ENCODE assay signal across 23 cellular contexts in genomic region chr20:32251470-32251869, GRCh38. TPM values are rescaled to one million over a fixed set of nuclear protein-coding genes. Genes with fewer than 3 reads are reported as not detected.
A peak's percentile ranks its signal among the peaks of the same experiment; 100 is the strongest.
DNase-seq lines count a peak whose midpoint lies in the region; ATAC-seq and TF ChIP-seq lines count a peak whose summit lies in the region.
"Had no signal": no experiment of that assay in that cellular context is flagged by ENCODE, and none has a peak within 500 bp of the region (broad histone marks: within the 10 kb centered on the region; RNA-seq: fewer than 3 reads in every experiment).

No MANE protein-coding gene starts in this region.

- peaks cover 5% of the 10 kb centered on the region for H3K36me3 Mint-ChIP-seq in activated CD8-positive, alpha-beta memory T cell treated with anti-CD3 and anti-CD28 coated beads, Interleukin-2, amount 10 ng/mL, durations not matched to agents 7 days and 5 days
- H3K36me3 Mint-ChIP-seq in GM23338 (ENCODE audit: low read depth), result no peaks in the 10 kb centered on the region
- H3K36me3 Mint-ChIP-seq in activated T-cell treated with anti-CD3 and anti-CD28 coated beads, Interleukin-2, amount 50 U/mL, for 72 hours (ENCODE audit: insufficient read depth in 2 of 2), result peaks cover 3 to 8% of the 10 kb centered on the region in 2 donors
- H3K36me3 Mint-ChIP-seq in naive thymus-derived CD8-positive, alpha-beta T cell, result peaks cover 0 to 4% (median 3%) of the 10 kb centered on the region in 3 donors
- H3K36me3 Mint-ChIP-seq: IgD-negative memory B cell had no signal

- no peaks in the 10 kb centered on the region for H3K27me3 Mint-ChIP-seq in activated CD8-positive, alpha-beta memory T cell treated with anti-CD3 and anti-CD28 coated beads, Interleukin-2, amount 10 ng/mL, durations not matched to agents 7 days and 5 days
- peaks cover 1% of the 10 kb centered on the region for H3K27me3 Mint-ChIP-seq in GM23338 (ENCODE audit: insufficient read depth, low read depth, poor library complexity)
- no peaks in the 10 kb centered on the region for H3K27me3 Mint-ChIP-seq in activated T-cell treated with anti-CD3 and anti-CD28 coated beads, Interleukin-2, amount 50 U/mL, for 72 hours (ENCODE audit: low read depth)
- no peaks in the 10 kb centered on the region for H3K27me3 Mint-ChIP-seq in naive thymus-derived CD8-positive, alpha-beta T cell

- H3K4me3 Mint-ChIP-seq in activated CD8-positive, alpha-beta memory T cell treated with anti-CD3 and anti-CD28 coated beads, Interleukin-2, amount 10 ng/mL, durations not matched to agents 7 days and 5 days, result no peak overlapping the region
- H3K4me3 Mint-ChIP-seq in GM23338, result no peak overlapping the region
- H3K4me3 Mint-ChIP-seq in activated T-cell treated with anti-CD3 and anti-CD28 coated beads, Interleukin-2, amount 50 U/mL, for 72 hours, result peak overlapping the region; percentile 65 to 87
- peak overlapping the region in 5 of 10 donors; percentile 9 to 61 (median 34) for H3K4me3 Mint-ChIP-seq in naive thymus-derived CD8-positive, alpha-beta T cell
- H3K4me3 Mint-ChIP-seq: IgD-negative memory B cell had no signal

- no peaks in the 10 kb centered on the region for H3K9me3 Mint-ChIP-seq in activated CD8-positive, alpha-beta memory T cell treated with anti-CD3 and anti-CD28 coated beads, Interleukin-2, amount 10 ng/mL, durations not matched to agents 7 days and 5 days (ENCODE audit: low read depth)
- no peaks in the 10 kb centered on the region for H3K9me3 Mint-ChIP-seq in GM23338
- peaks cover 0 to 5% of the 10 kb centered on the region in 2 donors for H3K9me3 Mint-ChIP-seq in activated T-cell treated with anti-CD3 and anti-CD28 coated beads, Interleukin-2, amount 50 U/mL, for 72 hours
- H3K9me3 Mint-ChIP-seq in naive thymus-derived CD8-positive, alpha-beta T cell, result peaks cover 0 to 3% (median 0%) of the 10 kb centered on the region in 9 donors

- TF ChIP-seq CTCF in GM23338 (conservative IDR thresholded peaks at IDR 0.05; ENCODE audit: low read depth in 2 of 2), result no peak

- peaks cover 36% of the 10 kb centered on the region for H3K4me1 Mint-ChIP-seq in activated CD8-positive, alpha-beta memory T cell treated with anti-CD3 and anti-CD28 coated beads, Interleukin-2, amount 10 ng/mL, durations not matched to agents 7 days and 5 days
- no peaks in the 10 kb centered on the region for H3K4me1 Mint-ChIP-seq in GM23338
- H3K4me1 Mint-ChIP-seq in activated T-cell treated with anti-CD3 and anti-CD28 coated beads, Interleukin-2, amount 50 U/mL, for 72 hours (ENCODE audit: low read depth), result peaks cover 88% of the 10 kb centered on the region
- H3K4me1 Mint-ChIP-seq in naive thymus-derived CD8-positive, alpha-beta T cell, result peaks cover 11 to 36% (median 29%) of the 10 kb centered on the region in 4 donors

- H3K27me3 ChIP-seq in GM23338 (ENCODE audit: insufficient read depth), result no peaks in the 10 kb centered on the region
- H3K27me3 ChIP-seq: BLaER1, dorsolateral prefrontal cortex, heart left ventricle had no signal

- H4K20me1 ChIP-seq in GM23338 (replicated peaks; ENCODE audit: insufficient read depth), result no peaks in the 10 kb centered on the region; the same call in 1 of the 2 replicates
- H4K20me1 ChIP-seq: BLaER1 had no signal

- peak overlapping the region; percentile 63 for H2AFZ ChIP-seq in GM23338

- H3K79me2 ChIP-seq in GM23338 (replicated peaks; ENCODE audit: insufficient read depth), result no peaks in the 10 kb centered on the region

- H3K27ac ChIP-seq in GM23338 (ENCODE audit: low read depth), result no peak overlapping the region
- H3K27ac ChIP-seq: BLaER1, heart left ventricle had no signal

- no peak for DNase-seq in activated CD8-positive, alpha-beta memory T cell treated with anti-CD3 and anti-CD28 coated beads, Interleukin-2, amount 10 ng/mL, durations not matched to agents 7 days and 5 days
- no peak for DNase-seq in activated CD8-positive, alpha-beta memory T cell treated with anti-CD3 and anti-CD28 coated beads, Interleukin-2, amount 50 U/mL, for 4 hours
- DNase-seq in GM23338 (ENCODE audit: low spot score), result no peak
- peak in 1 of 2 donors; percentile 20 for DNase-seq in activated T-cell treated with anti-CD3 and anti-CD28 coated beads, Interleukin-2, amount 50 U/mL, for 72 hours
- DNase-seq in naive thymus-derived CD8-positive, alpha-beta T cell, result no peak
- no peak for DNase-seq in RPMI8226
- DNase-seq: ACHN; activated gamma-delta T cell treated with Interleukin-2 at 50 U/mL for 16 hours; central memory CD4-positive, alpha-beta T cell; dorsolateral prefrontal cortex; EL; heart left ventricle; left colon; mesendoderm; NCI-H1105 treated with DMSO at 0.1 percent for 48 hours; NCI-H2081 treated with DMSO at 0.1 percent for 48 hours; OCI-M1; SHP77; SW 1271 had no signal

- CTCF ChIA-PET in activated CD8-positive, alpha-beta memory T cell treated with anti-CD3 and anti-CD28 coated beads, Interleukin-2, amount 10 ng/mL, durations not matched to agents 7 days and 5 days (lab: Charles Lee), result no interaction called here

- no peaks in the 10 kb centered on the region for H3K36me3 ChIP-seq in GM23338 (ENCODE audit: insufficient read depth)
- H3K36me3 ChIP-seq: BLaER1, heart left ventricle had no signal

- no peak overlapping the region for H3K4me2 ChIP-seq in GM23338
- H3K4me2 ChIP-seq: BLaER1 had no signal

- H3K4me1 ChIP-seq in GM23338 (ENCODE audit: insufficient read depth), result no peaks in the 10 kb centered on the region
- H3K4me1 ChIP-seq: heart left ventricle had no signal

- H3F3A ChIP-seq in GM23338 (replicated peaks; ENCODE audit: low read depth), result 0 out of 2 replicates have a peak, but pooled peaks cover 2% of the 10 kb centered on the region

- no peaks in the 10 kb centered on the region for H3K9me2 ChIP-seq in GM23338 (ENCODE audit: insufficient read depth)

- POLR2A ChIA-PET in naive thymus-derived CD8-positive, alpha-beta T cell (lab: Charles Lee), result interaction anchor here (0.7 kb wide), 1 partner anchor 46 kb away, joined by 6 read pairs; no protein-coding TSS in a partner anchor

- H3K27ac Mint-ChIP-seq in activated CD8-positive, alpha-beta memory T cell treated with anti-CD3 and anti-CD28 coated beads, Interleukin-2, amount 10 ng/mL, durations not matched to agents 7 days and 5 days, result peak overlapping the region; percentile 56
- no peak overlapping the region for H3K27ac Mint-ChIP-seq in GM23338
- H3K27ac Mint-ChIP-seq in activated T-cell treated with anti-CD3 and anti-CD28 coated beads, Interleukin-2, amount 50 U/mL, for 72 hours, result peak overlapping the region; percentile 17
- H3K27ac Mint-ChIP-seq in naive thymus-derived CD8-positive, alpha-beta T cell, result peak overlapping the region in 9 of 10 donors; percentile 9 to 93 (median 85)
- H3K27ac Mint-ChIP-seq: IgD-negative memory B cell had no signal

- ATAC-seq in activated CD8-positive, alpha-beta memory T cell treated with anti-CD3 and anti-CD28 coated beads, Interleukin-2, amount 10 ng/mL, durations not matched to agents 7 days and 5 days, result no peak
- no peak for ATAC-seq in GM23338
- ATAC-seq in activated T-cell treated with anti-CD3 and anti-CD28 coated beads, Interleukin-2, amount 50 U/mL, for 72 hours (replicated peaks in 1 of 2), result no peak
- no peak for ATAC-seq in naive thymus-derived CD8-positive, alpha-beta T cell
- no peak for ATAC-seq in GM21529 (IDR thresholded peaks at IDR 0.05; ENCODE audit: unreplicated experiment)
- ATAC-seq in activated CD4-positive, CD25-positive, alpha-beta regulatory T cell treated with anti-CD3 and anti-CD28 coated beads, Interleukin-2, amount 50 U/mL, for 24 hours, result no peak
- ATAC-seq: heart left ventricle, left colon had no signal

- no peak overlapping the region for H3K4me3 ChIP-seq in GM23338
- H3K4me3 ChIP-seq: BLaER1, dorsolateral prefrontal cortex, heart left ventricle had no signal

TF ChIP-seq in GM23338, 12 proteins besides CTCF, POLR2A, EP300 and RAD21 (continues in another document):
- TF ChIP-seq CREB1 (CRISPR knock-in tag; IDR thresholded peaks at IDR 0.05; ENCODE audit: low read depth), result no peak
- no peak for TF ChIP-seq JUNB (IDR thresholded peaks at IDR 0.05; ENCODE audit: unreplicated experiment)
- TF ChIP-seq EZH2phosphoT487 (IDR thresholded peaks at IDR 0.05; ENCODE audit: unreplicated experiment), result no peak
- no peak for TF ChIP-seq ZNF114 (CRISPR knock-in tag; IDR thresholded peaks at IDR 0.05)

RNA-seq across cellular contexts. Expression of gene KIF3B, which starts 26.0 kb away (rescaled TPM):
- 10 to 100 TPM; 19.9 to 26.0 TPM for total RNA-seq in activated CD8-positive, alpha-beta memory T cell treated with anti-CD3 and anti-CD28 coated beads, Interleukin-2, amount 10 ng/mL, durations not matched to agents 7 days and 5 days
- 22.8 and 23.6 TPM in 2 replicates for total RNA-seq in GM23338 (2014; rRNA removed; shearing (Covaris generic))
- polyA plus RNA-seq in GM23338 (2016; fragmentation: Nextera tagmentation; extraction: Ambion mirVana), result 6.1 TPM in 2 replicates
- total RNA-seq in activated T-cell treated with anti-CD3 and anti-CD28 coated beads, Interleukin-2, amount 50 U/mL, for 72 hours, result 10 to 100 TPM; 30.3 to 37.9 TPM
- 10 to 100 TPM in 1 of 2 experiments, 1 to 10 TPM in 1; 9.5 to 11.4 TPM for total RNA-seq in naive thymus-derived CD8-positive, alpha-beta T cell
- 1 to 10 TPM; 2.2 to 3.2 (median 2.2) TPM for polyA plus RNA-seq in naive thymus-derived CD8-positive, alpha-beta T cell

RNA-seq across cellular contexts. Expression of gene POFUT1, which starts 43.8 kb away (rescaled TPM):
- total RNA-seq in activated CD8-positive, alpha-beta memory T cell treated with anti-CD3 and anti-CD28 coated beads, Interleukin-2, amount 10 ng/mL, durations not matched to agents 7 days and 5 days, result 10 to 100 TPM; 31.1 to 34.0 TPM
- total RNA-seq in GM23338 (2014; rRNA removed; shearing (Covaris generic)), result 34.0 and 34.8 TPM in 2 replicates
- polyA plus RNA-seq in GM23338 (2016; fragmentation: Nextera tagmentation; extraction: Ambion mirVana), result 9.3 and 10.3 TPM in 2 replicates
- total RNA-seq in activated T-cell treated with anti-CD3 and anti-CD28 coated beads, Interleukin-2, amount 50 U/mL, for 72 hours, result 10 to 100 TPM; 59.7 to 63.2 TPM
- 10 to 100 TPM; 15.4 to 21.8 TPM for total RNA-seq in naive thymus-derived CD8-positive, alpha-beta T cell
- 10 to 100 TPM; 10.7 to 15.0 (median 12.2) TPM for polyA plus RNA-seq in naive thymus-derived CD8-positive, alpha-beta T cell

RNA-seq across cellular contexts. Expression of gene PLAGL2, which starts 43.9 kb away (rescaled TPM):
- total RNA-seq in activated CD8-positive, alpha-beta memory T cell treated with anti-CD3 and anti-CD28 coated beads, Interleukin-2, amount 10 ng/mL, durations not matched to agents 7 days and 5 days, result 10 to 100 TPM; 26.3 to 41.4 TPM
- 28.2 and 32.0 TPM in 2 replicates for total RNA-seq in GM23338 (2014; rRNA removed; shearing (Covaris generic))
- 13.2 and 14.1 TPM in 2 replicates for polyA plus RNA-seq in GM23338 (2016; fragmentation: Nextera tagmentation; extraction: Ambion mirVana)
- 100 to 1,000 TPM in 1 of 2 donors, 10 to 100 TPM in 1; 98.8 to 107 TPM for total RNA-seq in activated T-cell treated with anti-CD3 and anti-CD28 coated beads, Interleukin-2, amount 50 U/mL, for 72 hours
- 10 to 100 TPM; 12.9 to 14.5 TPM for total RNA-seq in naive thymus-derived CD8-positive, alpha-beta T cell
- polyA plus RNA-seq in naive thymus-derived CD8-positive, alpha-beta T cell, result 1 to 10 TPM; 1.2 to 4.2 (median 2.5) TPM

Comparison
In these comparisons a context has a peak if more than half of its experiments do, and no peak if none do; other contexts are left out.
1. H3K4me3 Mint-ChIP-seq: peak in activated T-cell treated with anti-CD3 and anti-CD28 coated beads, Interleukin-2, amount 50 U/mL, for 72 hours (2 of 2); none in activated CD8-positive, alpha-beta memory T cell treated with anti-CD3 and anti-CD28 coated beads, Interleukin-2, amount 10 ng/mL, durations not matched to agents 7 days and 5 days (single experiment) and GM23338 (single experiment).